ENCODE assay signal across 12 cellular contexts in genomic region chr10:43263551-43264323, GRCh38. TPM values are rescaled to one million over a fixed set of nuclear protein-coding genes. Genes with fewer than 3 reads are reported as not detected.
DNase-seq lines count a peak whose midpoint lies in the region; ATAC-seq, FAIRE-seq and TF ChIP-seq lines count a peak whose summit lies in the region.
"Had no signal": no experiment of that assay in that cellular context is flagged by ENCODE, and none has a peak within 500 bp of the region (broad histone marks: within the 10 kb centered on the region; RNA-seq: fewer than 3 reads in every experiment).

No MANE protein-coding gene starts in this region.

- no peaks in the 10 kb centered on the region for H3K9me3 Mint-ChIP-seq in activated naive CD8-positive, alpha-beta T cell treated with anti-CD3 and anti-CD28 coated beads, Interleukin-2, amount 10 ng/mL, durations not matched to agents 7 days and 5 days
- H3K9me3 Mint-ChIP-seq in activated naive CD8-positive, alpha-beta T cell treated with anti-CD3 and anti-CD28 coated beads for 36 hours: no peaks in the 10 kb centered on the region
- H3K9me3 Mint-ChIP-seq: CD4-positive, CD25-positive, alpha-beta regulatory T cell; stimulated activated naive CD8-positive, alpha-beta T cell treated with anti-CD3 and anti-CD28 coated beads, Interleukin-15, amount 100 ng/mL, for 72 hours had no signal

- H3K27ac Mint-ChIP-seq in activated naive CD8-positive, alpha-beta T cell treated with anti-CD3 and anti-CD28 coated beads, Interleukin-2, amount 10 ng/mL, durations not matched to agents 7 days and 5 days: no peak overlapping the region
- H3K27ac Mint-ChIP-seq in activated naive CD8-positive, alpha-beta T cell treated with anti-CD3 and anti-CD28 coated beads for 36 hours: no peak overlapping the region
- H3K27ac Mint-ChIP-seq: CD4-positive, CD25-positive, alpha-beta regulatory T cell; stimulated activated naive CD8-positive, alpha-beta T cell treated with anti-CD3 and anti-CD28 coated beads, Interleukin-15, amount 100 ng/mL, for 72 hours had no signal

- DNase-seq in activated naive CD8-positive, alpha-beta T cell treated with anti-CD3 and anti-CD28 coated beads, Interleukin-2, amount 10 ng/mL, durations not matched to agents 7 days and 5 days: peak; percentile 37
- no peak for DNase-seq in activated naive CD8-positive, alpha-beta T cell treated with anti-CD3 and anti-CD28 coated beads for 36 hours
- DNase-seq in fibroblast of villous mesenchyme (ENCODE audit: low read depth) (no peak), urothelium cell line (ENCODE audit: low spot score) (peak; percentile 50)
- no peak for DNase-seq in stimulated activated naive CD4-positive, alpha-beta T cell treated with Interleukin-2 at 50 U/mL for 16 hours (lab: John Stamatoyannopoulos, UW)
- DNase-seq: activated CD4-positive, alpha-beta T cell treated with anti-CD3 and anti-CD28 coated beads, Interleukin-2, amount 50 U/mL, for 1 hour; CD4-positive, CD25-positive, alpha-beta regulatory T cell; NCI-H1417 treated with DMSO at 0.1 percent for 48 hours; stimulated activated naive CD8-positive, alpha-beta T cell treated with anti-CD3 and anti-CD28 coated beads, Interleukin-15, amount 100 ng/mL, for 72 hours had no signal

- no peak overlapping the region for H3K4me3 ChIP-seq in fibroblast of villous mesenchyme (ENCODE audit: low read depth, low read length)

- ATAC-seq in activated naive CD8-positive, alpha-beta T cell treated with anti-CD3 and anti-CD28 coated beads, Interleukin-2, amount 10 ng/mL, durations not matched to agents 7 days and 5 days (ENCODE audit: low read depth): no peak
- ATAC-seq in SK-N-SH treated with all-trans-retinoic acid at 6 μM for 48 hours (peak; percentile 64), HG03175 (IDR thresholded peaks at IDR 0.05; ENCODE audit: unreplicated experiment) (no peak), HG03039 (IDR thresholded peaks at IDR 0.05; ENCODE audit: unreplicated experiment) (no peak)

- FAIRE-seq in urothelium cell line (lab: Jason Lieb, UNC): peak; percentile 65

- H3K4me1 Mint-ChIP-seq in activated naive CD8-positive, alpha-beta T cell treated with anti-CD3 and anti-CD28 coated beads, Interleukin-2, amount 10 ng/mL, durations not matched to agents 7 days and 5 days: peaks cover 1% of the 10 kb centered on the region
- peaks cover 5% of the 10 kb centered on the region for H3K4me1 Mint-ChIP-seq in activated naive CD8-positive, alpha-beta T cell treated with anti-CD3 and anti-CD28 coated beads for 36 hours

- POLR2A ChIA-PET in activated naive CD8-positive, alpha-beta T cell treated with anti-CD3 and anti-CD28 coated beads, Interleukin-2, amount 10 ng/mL, durations not matched to agents 7 days and 5 days (lab: Charles Lee): interaction anchor here (0.6 kb wide), 1 partner anchor 79 kb away, joined by 3 read pairs; no protein-coding TSS in a partner anchor

- TF ChIP-seq CTCF in fibroblast of villous mesenchyme (IDR thresholded peaks at IDR 0.05; ENCODE audit: insufficient read depth, low read depth, low read length): peak; percentile 11

- H3K4me3 Mint-ChIP-seq in activated naive CD8-positive, alpha-beta T cell treated with anti-CD3 and anti-CD28 coated beads, Interleukin-2, amount 10 ng/mL, durations not matched to agents 7 days and 5 days: no peak overlapping the region
- H3K4me3 Mint-ChIP-seq in activated naive CD8-positive, alpha-beta T cell treated with anti-CD3 and anti-CD28 coated beads for 36 hours: no peak overlapping the region
- H3K4me3 Mint-ChIP-seq: stimulated activated naive CD8-positive, alpha-beta T cell treated with anti-CD3 and anti-CD28 coated beads, Interleukin-15, amount 100 ng/mL, for 72 hours had no signal

- H3K27me3 Mint-ChIP-seq in activated naive CD8-positive, alpha-beta T cell treated with anti-CD3 and anti-CD28 coated beads, Interleukin-2, amount 10 ng/mL, durations not matched to agents 7 days and 5 days: peaks cover 40% of the 10 kb centered on the region
- peaks cover 45% of the 10 kb centered on the region for H3K27me3 Mint-ChIP-seq in activated naive CD8-positive, alpha-beta T cell treated with anti-CD3 and anti-CD28 coated beads for 36 hours

- H3K36me3 Mint-ChIP-seq in activated naive CD8-positive, alpha-beta T cell treated with anti-CD3 and anti-CD28 coated beads, Interleukin-2, amount 10 ng/mL, durations not matched to agents 7 days and 5 days: no peaks in the 10 kb centered on the region
- no peaks in the 10 kb centered on the region for H3K36me3 Mint-ChIP-seq in activated naive CD8-positive, alpha-beta T cell treated with anti-CD3 and anti-CD28 coated beads for 36 hours
- H3K36me3 Mint-ChIP-seq: CD4-positive, CD25-positive, alpha-beta regulatory T cell had no signal

TF ChIP-seq in SK-N-SH treated with all-trans-retinoic acid at 6 μM for 48 hours, 23 proteins besides CTCF, POLR2A, EP300 and RAD21 (continues in another document):
- TF ChIP-seq ZC3H10 (CRISPR knock-in tag; IDR thresholded peaks at IDR 0.05) (no peak), BACH2 (CRISPR knock-in tag; IDR thresholded peaks at IDR 0.05; ENCODE audit: borderline replicate concordance) (no peak), OSR1 (CRISPR knock-in tag; IDR thresholded peaks at IDR 0.05) (no peak), CREB5 (CRISPR knock-in tag; IDR thresholded peaks at IDR 0.05; ENCODE audit: low read depth) (no peak), ISL1 (CRISPR knock-in tag; IDR thresholded peaks at IDR 0.05) (no peak), ZFP3 (CRISPR knock-in tag; IDR thresholded peaks at IDR 0.05) (no peak), CSRNP3 (CRISPR knock-in tag; IDR thresholded peaks at IDR 0.05) (no peak), CSDC2 (CRISPR knock-in tag; IDR thresholded peaks at IDR 0.05) (no peak), PPARA (CRISPR knock-in tag; IDR thresholded peaks at IDR 0.05; ENCODE audit: borderline replicate concordance) (no peak), RARB (CRISPR knock-in tag; IDR thresholded peaks at IDR 0.05) (no peak), PATZ1 (CRISPR knock-in tag; IDR thresholded peaks at IDR 0.05; ENCODE audit: borderline replicate concordance) (no peak), POU6F1 (CRISPR knock-in tag; IDR thresholded peaks at IDR 0.05; ENCODE audit: borderline replicate concordance, low read depth) (no peak)

RNA-seq across cellular contexts. Expression of gene RASGEF1A, which starts 3.1 kb away (rescaled TPM):
- 1 to 10 TPM; 4.4 to 4.9 TPM for total RNA-seq in activated naive CD8-positive, alpha-beta T cell treated with anti-CD3 and anti-CD28 coated beads, Interleukin-2, amount 10 ng/mL, durations not matched to agents 7 days and 5 days
- total RNA-seq in activated naive CD8-positive, alpha-beta T cell treated with anti-CD3 and anti-CD28 coated beads for 36 hours: under 1 TPM; 0.40 to 0.45 TPM
- under 0.01 TPM in 2 replicates for total RNA-seq in fibroblast of villous mesenchyme

Comparison
In these comparisons a context has a peak if more than half of its experiments do, and no peak if none do; other contexts are left out.
1. DNase-seq: peak in activated naive CD8-positive, alpha-beta T cell treated with anti-CD3 and anti-CD28 coated beads, Interleukin-2, amount 10 ng/mL, durations not matched to agents 7 days and 5 days (single experiment) and urothelium cell line (single experiment); none in activated naive CD8-positive, alpha-beta T cell treated with anti-CD3 and anti-CD28 coated beads for 36 hours (single experiment), fibroblast of villous mesenchyme (single experiment) and stimulated activated naive CD4-positive, alpha-beta T cell treated with Interleukin-2 at 50 U/mL for 16 hours (single experiment).